ENCODE assay signal across 9 cellular contexts in the genomic region with DNA sequence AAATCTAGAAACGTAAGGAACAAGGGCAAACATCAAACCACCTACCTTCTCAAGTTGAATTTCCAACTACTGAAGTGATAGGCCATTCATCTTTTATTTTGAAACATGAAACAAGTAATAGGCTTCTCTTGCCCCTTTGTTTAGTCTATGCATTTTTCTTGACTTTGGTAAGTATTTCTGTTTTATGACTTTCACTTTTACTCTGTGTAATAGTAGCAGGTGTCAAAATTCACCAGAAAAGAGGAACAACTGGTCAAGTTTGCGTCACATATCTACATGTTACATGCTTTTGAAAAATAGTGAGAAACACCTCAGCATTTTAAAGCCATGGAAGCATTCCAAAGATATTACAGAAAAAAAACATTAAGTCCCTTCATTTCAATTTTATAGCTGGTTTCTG.
DNase-seq lines count a peak whose midpoint lies in the region; ATAC-seq and TF ChIP-seq lines count a peak whose summit lies in the region.
"Had no signal": no experiment of that assay in that cellular context is flagged by ENCODE, and none has a peak within 500 bp of the region (broad histone marks: within the 10 kb centered on the region; RNA-seq: fewer than 3 reads in every experiment).

No MANE protein-coding gene starts in this region.

- no peak overlapping the region for H3K4me3 ChIP-seq in NB4 (ENCODE audit: low read depth, low read length)
- H3K4me3 ChIP-seq in spleen: no peak overlapping the region
- H3K4me3 ChIP-seq: pancreas had no signal

- H3K9me3 Mint-ChIP-seq in activated CD8-positive, alpha-beta T cell treated with anti-CD3 and anti-CD28 coated beads for 36 hours: no peaks in the 10 kb centered on the region
- H3K9me3 Mint-ChIP-seq in activated naive CD8-positive, alpha-beta T cell treated with anti-CD3 and anti-CD28 coated beads, Interleukin-2, amount 50 U/mL, for 24 hours: no peaks in the 10 kb centered on the region

- TF ChIP-seq POLR2A in NB4 (IDR thresholded peaks at IDR 0.05; ENCODE audit: extremely low read depth, insufficient read length) (no peak), spleen (IDR thresholded peaks at IDR 0.05) (no peak)

- H3K27ac ChIP-seq in spleen: peak overlapping the region in 5 of 8 donors; percentile 41 to 59 (median 51)

- no peak overlapping the region for H3K27ac Mint-ChIP-seq in activated CD8-positive, alpha-beta T cell treated with anti-CD3 and anti-CD28 coated beads for 36 hours
- no peak overlapping the region for H3K27ac Mint-ChIP-seq in activated naive CD8-positive, alpha-beta T cell treated with anti-CD3 and anti-CD28 coated beads, Interleukin-2, amount 50 U/mL, for 24 hours

- DNase-seq in NB4 (ENCODE audit: low read depth) (peak; percentile 26), spleen (no peak)
- DNase-seq in activated CD8-positive, alpha-beta T cell treated with anti-CD3 and anti-CD28 coated beads for 36 hours: no peak
- DNase-seq in activated CD8-positive, alpha-beta memory T cell treated with anti-CD3 and anti-CD28 coated beads, Interleukin-2, amount 50 U/mL, for 48 hours: no peak
- no peak for DNase-seq in activated naive CD8-positive, alpha-beta T cell treated with anti-CD3 and anti-CD28 coated beads, Interleukin-2, amount 50 U/mL, for 24 hours
- DNase-seq: NCI-H2029 had no signal

- peaks cover 2% of the 10 kb centered on the region for H3K27me3 Mint-ChIP-seq in activated CD8-positive, alpha-beta T cell treated with anti-CD3 and anti-CD28 coated beads for 36 hours
- H3K27me3 Mint-ChIP-seq in activated naive CD8-positive, alpha-beta T cell treated with anti-CD3 and anti-CD28 coated beads, Interleukin-2, amount 50 U/mL, for 24 hours: no peaks in the 10 kb centered on the region

- H3K4me3 Mint-ChIP-seq in activated CD8-positive, alpha-beta T cell treated with anti-CD3 and anti-CD28 coated beads for 36 hours: no peak overlapping the region
- H3K4me3 Mint-ChIP-seq in activated naive CD8-positive, alpha-beta T cell treated with anti-CD3 and anti-CD28 coated beads, Interleukin-2, amount 50 U/mL, for 24 hours: no peak overlapping the region

- no peak for TF ChIP-seq CTCF in NB4 (IDR thresholded peaks at IDR 0.05; ENCODE audit: low read depth, low read length)
- no peak for TF ChIP-seq CTCF in spleen (IDR thresholded peaks at IDR 0.05 in 8 of 11, conservative IDR thresholded peaks at IDR 0.05 in 3 of 11)
- no peak for TF ChIP-seq CTCF in activated CD8-positive, alpha-beta T cell treated with anti-CD3 and anti-CD28 coated beads for 36 hours (IDR thresholded peaks at IDR 0.05)

- H3K9me3 ChIP-seq in spleen: no peaks in the 10 kb centered on the region
- H3K9me3 ChIP-seq: pancreas had no signal

- CTCF ChIA-PET in activated CD8-positive, alpha-beta T cell treated with anti-CD3 and anti-CD28 coated beads for 36 hours (lab: Charles Lee): no interaction called here

- ATAC-seq in GM19351 (IDR thresholded peaks at IDR 0.05; ENCODE audit: unreplicated experiment) (peak; percentile 95), HG02885 (IDR thresholded peaks at IDR 0.05; ENCODE audit: poor library complexity, unreplicated experiment) (peak; percentile 93)
- ATAC-seq in activated CD8-positive, alpha-beta T cell treated with anti-CD3 and anti-CD28 coated beads for 36 hours: no peak
- no peak for ATAC-seq in activated naive CD8-positive, alpha-beta T cell treated with anti-CD3 and anti-CD28 coated beads, Interleukin-2, amount 50 U/mL, for 24 hours

- 19 to 38% (median 30%) methylated on average over 2 of the region's 2 CpGs for WGBS in spleen, 5 donors

- H3K36me3 Mint-ChIP-seq in activated CD8-positive, alpha-beta T cell treated with anti-CD3 and anti-CD28 coated beads for 36 hours (ENCODE audit: low read depth): no peaks in the 10 kb centered on the region
- H3K36me3 Mint-ChIP-seq in activated naive CD8-positive, alpha-beta T cell treated with anti-CD3 and anti-CD28 coated beads, Interleukin-2, amount 50 U/mL, for 24 hours (ENCODE audit: low read depth): no peaks in the 10 kb centered on the region

- H3K27me3 ChIP-seq in spleen (replicated peaks in 1 of 7): no peaks in the 10 kb centered on the region
- H3K27me3 ChIP-seq: pancreas had no signal

- intact Hi-C loops in spleen (cut with DNase I; ENCODE audit: low total_unique reads): no loop called here
- intact Hi-C loops in activated CD8-positive, alpha-beta T cell treated with anti-CD3 and anti-CD28 coated beads for 36 hours (cut with micrococcal nuclease): no loop called here

- no peaks in the 10 kb centered on the region for H3K4me1 ChIP-seq in spleen

- H3K36me3 ChIP-seq in spleen: no peaks in the 10 kb centered on the region
- H3K36me3 ChIP-seq: pancreas had no signal

- POLR2A ChIA-PET in activated CD8-positive, alpha-beta T cell treated with anti-CD3 and anti-CD28 coated beads for 36 hours (lab: Charles Lee): interaction anchor here (0.6 kb wide), 1 partner anchor 448 kb away, joined by 3 read pairs; no protein-coding TSS in a partner anchor

- no peaks in the 10 kb centered on the region for H3K4me1 Mint-ChIP-seq in activated CD8-positive, alpha-beta T cell treated with anti-CD3 and anti-CD28 coated beads for 36 hours (ENCODE audit: low read depth)
- no peaks in the 10 kb centered on the region for H3K4me1 Mint-ChIP-seq in activated naive CD8-positive, alpha-beta T cell treated with anti-CD3 and anti-CD28 coated beads, Interleukin-2, amount 50 U/mL, for 24 hours

Comparison
In these comparisons a context has a peak if more than half of its experiments do, and no peak if none do; other contexts are left out.
1. ATAC-seq: peak in GM19351 (single experiment) and HG02885 (single experiment); none in activated CD8-positive, alpha-beta T cell treated with anti-CD3 and anti-CD28 coated beads for 36 hours (single experiment) and activated naive CD8-positive, alpha-beta T cell treated with anti-CD3 and anti-CD28 coated beads, Interleukin-2, amount 50 U/mL, for 24 hours (single experiment).